ENCODE assay signal across 9 cellular contexts in genomic region chr20:266213-266603, GRCh38. TPM values are rescaled to one million over a fixed set of nuclear protein-coding genes. Genes with fewer than 3 reads are reported as not detected.
DNase-seq lines count a peak whose midpoint lies in the region; ATAC-seq, FAIRE-seq and TF ChIP-seq lines count a peak whose summit lies in the region.
"Had no signal": no experiment of that assay in that cellular context is flagged by ENCODE, and none has a peak within 500 bp of the region (broad histone marks: within the 10 kb centered on the region; RNA-seq: fewer than 3 reads in every experiment).

No MANE protein-coding gene starts in this region.

- no peaks in the 10 kb centered on the region for H3K36me3 Mint-ChIP-seq in activated naive CD4-positive, alpha-beta T cell treated with anti-CD3 and anti-CD28 coated beads, Interleukin-2, amount 50 U/mL, for 24 hours
- no peaks in the 10 kb centered on the region for H3K36me3 Mint-ChIP-seq in activated T-helper 17 cell treated with anti-CD3 and anti-CD28 coated beads, Interleukin-2, amount 50 U/mL, for 72 hours (ENCODE audit: low read depth)

- H3K79me2 ChIP-seq in keratinocyte (ENCODE audit: control insufficient read depth, insufficient read depth, low read length) (no peaks in the 10 kb centered on the region), trophoblast cell (ENCODE audit: control insufficient read depth, insufficient read depth, low read length, poor library complexity) (peaks cover 2% of the 10 kb centered on the region)

- FAIRE-seq in keratinocyte (lab: Jason Lieb, UNC) = no peak

- H3K79me1 ChIP-seq in trophoblast cell (ENCODE audit: low read length) = peaks cover 2% of the 10 kb centered on the region

- no peak overlapping the region for H3K4ac ChIP-seq in trophoblast cell (ENCODE audit: low read depth, low read length)

- H4K20me1 ChIP-seq in keratinocyte (ENCODE audit: control insufficient read depth, extremely low read depth, insufficient read depth, low read length) = no peaks in the 10 kb centered on the region

- no peaks in the 10 kb centered on the region for H3K9me3 ChIP-seq in keratinocyte (ENCODE audit: control insufficient read depth, low read depth, low read length)
- H3K9me3 ChIP-seq in suprapubic skin = no peaks in the 10 kb centered on the region
- H3K9me3 ChIP-seq in trophoblast cell (ENCODE audit: insufficient read depth, low read depth, low read length) = peaks cover 2% of the 10 kb centered on the region

- H3K36me3 ChIP-seq in keratinocyte (ENCODE audit: control insufficient read depth in 2 of 2, extremely low read depth in 1 of 2, insufficient read depth in 2 of 2, low read length in 2 of 2) = no peaks in the 10 kb centered on the region
- no peaks in the 10 kb centered on the region for H3K36me3 ChIP-seq in suprapubic skin
- no peaks in the 10 kb centered on the region for H3K36me3 ChIP-seq in trophoblast cell (ENCODE audit: control insufficient read depth in 1 of 2, insufficient read depth in 2 of 2, low read length in 2 of 2)

- no peak overlapping the region for H2AK5ac ChIP-seq in trophoblast cell (ENCODE audit: low read length)

- DNase-seq in activated naive CD4-positive, alpha-beta T cell treated with Interleukin-2 at 50 U/mL for 16 hours = no peak
- no peak for DNase-seq in keratinocyte (ENCODE audit: low read depth, low spot score)
- DNase-seq in suprapubic skin (ENCODE audit: low spot score in 2 of 2) = no peak
- DNase-seq in NCI-H1092 treated with DMSO at 0.1 percent for 48 hours (lab: John Stamatoyannopoulos, UW) = no peak
- no peak for DNase-seq in trophoblast cell

- peak overlapping the region; percentile 98 for H2AFZ ChIP-seq in keratinocyte (ENCODE audit: control insufficient read depth, low read length)
- no peak overlapping the region for H2AFZ ChIP-seq in trophoblast cell (ENCODE audit: insufficient read depth, low read length, poor library complexity)

- H3K27me3 Mint-ChIP-seq in activated naive CD4-positive, alpha-beta T cell treated with anti-CD3 and anti-CD28 coated beads, Interleukin-2, amount 50 U/mL, for 24 hours = no peaks in the 10 kb centered on the region
- peaks cover 4% of the 10 kb centered on the region for H3K27me3 Mint-ChIP-seq in activated T-helper 17 cell treated with anti-CD3 and anti-CD28 coated beads, Interleukin-2, amount 50 U/mL, for 72 hours

- no peak for TF ChIP-seq POLR2A in suprapubic skin (IDR thresholded peaks at IDR 0.05)

- 78% methylated on average over 8 of the region's 8 CpGs for WGBS in suprapubic skin
- no CpG with 5 or more reads among the region's 8 CpGs for WGBS in trophoblast cell (ENCODE audit: extremely low coverage, insufficient coverage, insufficient read length)

- no peak overlapping the region for H3K4me2 ChIP-seq in keratinocyte (ENCODE audit: control insufficient read depth, extremely low read depth, insufficient read depth, low read depth, low read length)
- H3K4me2 ChIP-seq in trophoblast cell (ENCODE audit: low read length) = no peak overlapping the region

- no peak for TF ChIP-seq EP300 in suprapubic skin (IDR thresholded peaks at IDR 0.05)

- H3K4me3 Mint-ChIP-seq in activated naive CD4-positive, alpha-beta T cell treated with anti-CD3 and anti-CD28 coated beads, Interleukin-2, amount 50 U/mL, for 24 hours = peak overlapping the region; percentile 88
- peak overlapping the region; percentile 72 for H3K4me3 Mint-ChIP-seq in activated T-helper 17 cell treated with anti-CD3 and anti-CD28 coated beads, Interleukin-2, amount 50 U/mL, for 72 hours

- TF ChIP-seq CTCF in keratinocyte (optimal IDR thresholded peaks at IDR 0.05 in 1 of 3, IDR thresholded peaks at IDR 0.05 in 1 of 3, conservative IDR thresholded peaks at IDR 0.05 in 1 of 3; ENCODE audit: extremely low read depth in 1 of 3, insufficient read depth in 2 of 3, low read length in 3 of 3) (no peak), suprapubic skin (IDR thresholded peaks at IDR 0.05) (no peak)

- H4K12ac ChIP-seq in trophoblast cell (ENCODE audit: low read depth, low read length) = no peak overlapping the region

- H3K9me3 Mint-ChIP-seq in activated naive CD4-positive, alpha-beta T cell treated with anti-CD3 and anti-CD28 coated beads, Interleukin-2, amount 50 U/mL, for 24 hours = no peaks in the 10 kb centered on the region
- H3K9me3 Mint-ChIP-seq in activated T-helper 17 cell treated with anti-CD3 and anti-CD28 coated beads, Interleukin-2, amount 50 U/mL, for 72 hours = no peaks in the 10 kb centered on the region

- H3K9me1 ChIP-seq in keratinocyte (ENCODE audit: control insufficient read depth, extremely low read depth, insufficient read depth, low read length) = no peaks in the 10 kb centered on the region

- no peak overlapping the region for H3K27ac ChIP-seq in keratinocyte (ENCODE audit: control insufficient read depth, insufficient read depth, low read length)
- H3K27ac ChIP-seq in suprapubic skin = no peak overlapping the region
- H3K27ac ChIP-seq in trophoblast cell (ENCODE audit: low read depth, low read length) = no peak overlapping the region
- H3K27ac ChIP-seq: epithelial cell of prostate had no signal

- H4K91ac ChIP-seq in trophoblast cell (ENCODE audit: low read depth, low read length) = no peak overlapping the region

- dilution Hi-C loops in keratinocyte (cut with MboI; ENCODE audit: extremely low pct_ligation_motif_present, low sequenced_read_pairs) = no loop called here

- no peak overlapping the region for H3K23ac ChIP-seq in trophoblast cell (ENCODE audit: low read length)

- H3K4me1 Mint-ChIP-seq in activated naive CD4-positive, alpha-beta T cell treated with anti-CD3 and anti-CD28 coated beads, Interleukin-2, amount 50 U/mL, for 24 hours = peaks cover 10% of the 10 kb centered on the region
- peaks cover 11% of the 10 kb centered on the region for H3K4me1 Mint-ChIP-seq in activated T-helper 17 cell treated with anti-CD3 and anti-CD28 coated beads, Interleukin-2, amount 50 U/mL, for 72 hours

- ATAC-seq in activated T-helper 17 cell treated with anti-CD3 and anti-CD28 coated beads, Interleukin-2, amount 50 U/mL, for 72 hours (replicated peaks) = no peak
- ATAC-seq in HG02588 (IDR thresholded peaks at IDR 0.05; ENCODE audit: unreplicated experiment) = no peak

- H3K4me3 ChIP-seq in keratinocyte (ENCODE audit: control insufficient read depth in 2 of 3, extremely low read depth in 1 of 3, insufficient read depth in 2 of 3, low read depth in 1 of 3, low read length in 3 of 3) (no peak overlapping the region), suprapubic skin (peak overlapping the region; percentile 51), trophoblast cell (ENCODE audit: low read depth, low read length) (no peak overlapping the region)

- H2BK5ac ChIP-seq in trophoblast cell (ENCODE audit: low read depth, low read length, poor library complexity) = no peak overlapping the region

- no peak overlapping the region for H3K14ac ChIP-seq in trophoblast cell (ENCODE audit: low read length)

- no peak overlapping the region for H3K18ac ChIP-seq in trophoblast cell (ENCODE audit: low read length)

- H3K27ac Mint-ChIP-seq in activated naive CD4-positive, alpha-beta T cell treated with anti-CD3 and anti-CD28 coated beads, Interleukin-2, amount 50 U/mL, for 24 hours = peak overlapping the region; percentile 47
- peak overlapping the region; percentile 35 for H3K27ac Mint-ChIP-seq in activated T-helper 17 cell treated with anti-CD3 and anti-CD28 coated beads, Interleukin-2, amount 50 U/mL, for 72 hours

- peaks cover 3% of the 10 kb centered on the region for H3K4me1 ChIP-seq in keratinocyte (ENCODE audit: control insufficient read depth, extremely low read depth, insufficient read depth, low read length)
- peaks cover 5% of the 10 kb centered on the region for H3K4me1 ChIP-seq in suprapubic skin
- peaks cover 0 to 3% of the 10 kb centered on the region in 2 experiments for H3K4me1 ChIP-seq in trophoblast cell (ENCODE audit: control insufficient read depth in 1 of 2, insufficient read depth in 2 of 2, low read length in 2 of 2)

- H2BK120ac ChIP-seq in trophoblast cell (ENCODE audit: insufficient read depth, low read length, poor library complexity) = no peak overlapping the region

- H3K9ac ChIP-seq in keratinocyte (ENCODE audit: control insufficient read depth, extremely low read depth, insufficient read depth, low read length) (no peak overlapping the region), trophoblast cell (ENCODE audit: low read length) (no peak overlapping the region)

- no peak overlapping the region for H2BK12ac ChIP-seq in trophoblast cell (ENCODE audit: low read length)

- H3K27me3 ChIP-seq in keratinocyte (ENCODE audit: control insufficient read depth, extremely low read depth, insufficient read depth, low read length) (peaks cover 15% of the 10 kb centered on the region), suprapubic skin (peaks cover 10% of the 10 kb centered on the region), trophoblast cell (ENCODE audit: insufficient read depth, low read length) (peaks cover 3% of the 10 kb centered on the region)

- no peak overlapping the region for H4K8ac ChIP-seq in trophoblast cell (ENCODE audit: low read depth, low read length)

RNA-seq across cellular contexts. Expression of gene DEFB132, which starts 8.7 kb away (rescaled TPM):
- not detected for total RNA-seq in activated T-helper 17 cell treated with anti-CD3 and anti-CD28 coated beads, Interleukin-2, amount 50 U/mL, for 72 hours
- not detected in 3 replicates for polyA plus RNA-seq in keratinocyte
- polyA plus RNA-seq in keratinocyte (2011; ENCODE audit: low read depth) = not detected
- polyA plus RNA-seq in keratinocyte (2011; cell fraction: cytosol; rRNA removed) = not detected in 2 replicates
- polyA plus RNA-seq in keratinocyte (2011; cell fraction: nucleus; rRNA removed) = not detected in 2 replicates
- polyA plus RNA-seq in keratinocyte (2012; ENCODE audit: low replicate concordance) = not detected in 2 replicates
- not detected in 3 replicates for polyA minus RNA-seq in keratinocyte
- polyA minus RNA-seq in keratinocyte (2011; cell fraction: cytosol; rRNA and poly(A)+ RNA removed) = not detected
- not detected in 2 replicates for polyA minus RNA-seq in keratinocyte (2011; cell fraction: nucleus; rRNA and poly(A)+ RNA removed)
- total RNA-seq in suprapubic skin = under 1 TPM in 1 of 4 donors, not detected in 3; 0.34 TPM
- not detected in 2 replicates for polyA plus RNA-seq in trophoblast cell (2013)

RNA-seq across cellular contexts. Expression of gene C20orf96, which starts 24.3 kb away (rescaled TPM):
- 1 to 10 TPM; 5.2 to 6.0 TPM for total RNA-seq in activated T-helper 17 cell treated with anti-CD3 and anti-CD28 coated beads, Interleukin-2, amount 50 U/mL, for 72 hours
- polyA plus RNA-seq in keratinocyte = 3.5 to 4.7 TPM (median 3.6 TPM) in 3 replicates
- polyA plus RNA-seq in keratinocyte (2011; ENCODE audit: low read depth) = 1.1 TPM
- polyA plus RNA-seq in keratinocyte (2011; cell fraction: cytosol; rRNA removed) = 2.5 and 2.6 TPM in 2 replicates
- polyA plus RNA-seq in keratinocyte (2011; cell fraction: nucleus; rRNA removed) = 5.8 and 6.0 TPM in 2 replicates
- polyA plus RNA-seq in keratinocyte (2012; ENCODE audit: low replicate concordance) = 1.8 and 2.2 TPM in 2 replicates
- 0.89 to 2.6 TPM (median 0.96 TPM) in 3 replicates for polyA minus RNA-seq in keratinocyte
- polyA minus RNA-seq in keratinocyte (2011; cell fraction: cytosol; rRNA and poly(A)+ RNA removed) = 2.1 TPM
- polyA minus RNA-seq in keratinocyte (2011; cell fraction: nucleus; rRNA and poly(A)+ RNA removed) = 1.3 and 1.7 TPM in 2 replicates
- total RNA-seq in suprapubic skin = 1 to 10 TPM in 2 of 4 donors, under 1 TPM in 2; 0.91 to 5.1 (median 2.0) TPM
- 6.2 and 7.1 TPM in 2 replicates for polyA plus RNA-seq in trophoblast cell (2013)

RNA-seq across cellular contexts. Expression of gene ZCCHC3, which starts 31.2 kb away (rescaled TPM):
- 10 to 100 TPM; 16.0 to 16.6 TPM for total RNA-seq in activated T-helper 17 cell treated with anti-CD3 and anti-CD28 coated beads, Interleukin-2, amount 50 U/mL, for 72 hours
- 4.9 to 6.8 TPM (median 5.7 TPM) in 3 replicates for polyA plus RNA-seq in keratinocyte
- polyA plus RNA-seq in keratinocyte (2011; ENCODE audit: low read depth) = 1.8 TPM
- polyA plus RNA-seq in keratinocyte (2011; cell fraction: cytosol; rRNA removed) = 3.5 and 4.4 TPM in 2 replicates
- polyA plus RNA-seq in keratinocyte (2011; cell fraction: nucleus; rRNA removed) = 6.5 and 6.8 TPM in 2 replicates
- 3.7 and 5.9 TPM in 2 replicates for polyA plus RNA-seq in keratinocyte (2012; ENCODE audit: low replicate concordance)
- 3.6 to 5.8 TPM (median 3.7 TPM) in 3 replicates for polyA minus RNA-seq in keratinocyte
- 8.1 TPM for polyA minus RNA-seq in keratinocyte (2011; cell fraction: cytosol; rRNA and poly(A)+ RNA removed)
- polyA minus RNA-seq in keratinocyte (2011; cell fraction: nucleus; rRNA and poly(A)+ RNA removed) = 3.7 and 4.0 TPM in 2 replicates
- total RNA-seq in suprapubic skin = 10 to 100 TPM in 1 of 4 donors, 1 to 10 TPM in 3; 8.1 to 11.2 (median 8.8) TPM
- 16.5 and 17.9 TPM in 2 replicates for polyA plus RNA-seq in trophoblast cell (2013)

RNA-seq across cellular contexts. Expression of gene DEFB129, which starts 39.1 kb away (rescaled TPM):
- not detected for total RNA-seq in activated T-helper 17 cell treated with anti-CD3 and anti-CD28 coated beads, Interleukin-2, amount 50 U/mL, for 72 hours
- not detected in 3 replicates for polyA plus RNA-seq in keratinocyte
- polyA plus RNA-seq in keratinocyte (2011; ENCODE audit: low read depth) = not detected
- not detected in 2 replicates for polyA plus RNA-seq in keratinocyte (2011; cell fraction: cytosol; rRNA removed)
- not detected in 2 replicates for polyA plus RNA-seq in keratinocyte (2011; cell fraction: nucleus; rRNA removed)
- polyA plus RNA-seq in keratinocyte (2012; ENCODE audit: low replicate concordance) = not detected in 2 replicates
- polyA minus RNA-seq in keratinocyte = not detected in 3 replicates
- not detected for polyA minus RNA-seq in keratinocyte (2011; cell fraction: cytosol; rRNA and poly(A)+ RNA removed)
- polyA minus RNA-seq in keratinocyte (2011; cell fraction: nucleus; rRNA and poly(A)+ RNA removed) = not detected in 2 replicates
- not detected for total RNA-seq in suprapubic skin
- not detected in 2 replicates for polyA plus RNA-seq in trophoblast cell (2013)

RNA-seq across cellular contexts. Expression of gene SOX12, which starts 59.1 kb away (rescaled TPM):
- 1 to 10 TPM; 4.0 to 6.5 TPM for total RNA-seq in activated T-helper 17 cell treated with anti-CD3 and anti-CD28 coated beads, Interleukin-2, amount 50 U/mL, for 72 hours
- 1.4 to 3.5 TPM (median 1.9 TPM) in 3 replicates for polyA plus RNA-seq in keratinocyte
- 0.54 TPM for polyA plus RNA-seq in keratinocyte (2011; ENCODE audit: low read depth)
- 1.7 and 3.5 TPM in 2 replicates for polyA plus RNA-seq in keratinocyte (2011; cell fraction: cytosol; rRNA removed)
- 5.4 and 7.0 TPM in 2 replicates for polyA plus RNA-seq in keratinocyte (2011; cell fraction: nucleus; rRNA removed)
- 3.0 and 8.8 TPM in 2 replicates for polyA plus RNA-seq in keratinocyte (2012; ENCODE audit: low replicate concordance)
- polyA minus RNA-seq in keratinocyte = 1.2 to 4.6 TPM (median 1.3 TPM) in 3 replicates
- 4.6 TPM for polyA minus RNA-seq in keratinocyte (2011; cell fraction: cytosol; rRNA and poly(A)+ RNA removed)
- polyA minus RNA-seq in keratinocyte (2011; cell fraction: nucleus; rRNA and poly(A)+ RNA removed) = 1.7 and 2.2 TPM in 2 replicates
- total RNA-seq in suprapubic skin = 1 to 10 TPM; 5.4 to 6.5 (median 5.9) TPM
- polyA plus RNA-seq in trophoblast cell (2013) = 15.3 and 15.5 TPM in 2 replicates
